34 cellular contexts compared by ENCODE assay signal in the genomic region with DNA sequence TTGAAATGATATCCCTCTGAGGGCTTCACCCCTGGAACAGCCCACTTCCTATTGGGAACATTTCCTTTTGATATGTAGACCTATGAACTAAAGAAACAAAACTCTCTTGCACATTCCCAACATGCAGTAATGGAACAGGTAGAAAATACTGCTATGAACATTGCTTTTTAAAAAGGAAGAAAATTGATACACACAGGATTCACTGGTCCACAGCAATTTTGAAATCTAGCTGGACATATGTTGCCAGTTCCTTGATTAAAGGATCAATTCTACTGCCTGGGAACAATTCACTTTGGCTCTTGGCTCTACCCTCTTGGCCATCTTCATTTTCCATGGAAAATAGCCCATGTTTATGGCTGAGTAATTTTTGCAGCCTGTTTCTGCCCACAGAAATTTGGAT.
"Had no signal": no experiment of that assay in that cellular context is flagged by ENCODE, and none has a peak within 500 bp of the region (broad histone marks: within the 10 kb centered on the region; RNA-seq: fewer than 3 reads in every experiment).

No MANE protein-coding gene starts in this region.

- H3K4me3 ChIP-seq: MG63 had no signal

- H3K36me3 ChIP-seq: MG63 had no signal

- DNase-seq: Karpas-422, Kasumi-1, MG63, MM.1S, MV-4-11, NCI-H1048, NCI-H1092, NCI-H1092 treated with DMSO at 0.1 percent for 48 hours, NCI-H1105, NCI-H1105 treated with DMSO at 0.1 percent for 48 hours, NCI-H1417, NCI-H1417 treated with DMSO at 0.1 percent for 48 hours, NCI-H1436, NCI-H1436 treated with DMSO at 0.1 percent for 48 hours, NCI-H146, NCI-H1694, NCI-H1694 treated with DMSO at 0.1 percent for 48 hours, NCI-H187, NCI-H187 treated with DMSO at 0.1 percent for 48 hours, NCI-H1930, NCI-H2029, NCI-H2029 treated with DMSO at 0.1 percent for 48 hours, NCI-H2081, NCI-H2081 treated with DMSO at 0.1 percent for 48 hours, NCI-H2107, NCI-H2171, NCI-H2171 treated with DMSO at 0.1 percent for 48 hours, NCI-H2227 treated with DMSO at 0.1 percent for 48 hours, NCI-H226, NCI-H345, NCI-H446, NCI-H446 treated with DMSO at 0.1 percent for 48 hours, NCI-H510A, NCI-H510A treated with DMSO at 0.1 percent for 48 hours had no signal

- H3K27me3 ChIP-seq: MG63 had no signal
